Comparison of ENCODE assay signal across 25 cellular contexts in genomic region chr12:112539221-112539620, GRCh38.
DNase-seq lines count a peak whose midpoint lies in the region; TF ChIP-seq lines count a peak whose summit lies in the region.
"Had no signal": no experiment of that assay in that cellular context is flagged by ENCODE, and none has a peak within 500 bp of the region (broad histone marks: within the 10 kb centered on the region; RNA-seq: fewer than 3 reads in every experiment).

No MANE protein-coding gene starts in this region.

- no peak overlapping the region for H3K27ac ChIP-seq in KMS-11
- H3K27ac ChIP-seq: vagina had no signal

- no peak overlapping the region for H3K4me2 ChIP-seq in KMS-11

- H3K4me1 ChIP-seq in BE2C (no peaks in the 10 kb centered on the region), KMS-11 (ENCODE audit: low read depth, poor library complexity, severe bottlenecking) (peaks cover 20% of the 10 kb centered on the region)
- H3K4me1 ChIP-seq: vagina had no signal

- no peak overlapping the region for H2AFZ ChIP-seq in KMS-11 (ENCODE audit: low read depth)

- no peaks in the 10 kb centered on the region for H3K9me3 ChIP-seq in BE2C
- H3K9me3 ChIP-seq: vagina had no signal

- no peak for DNase-seq in BE2C
- peak; percentile 36 for DNase-seq in SK-MEL-5 (ENCODE audit: low read depth, low spot score)
- no peak for DNase-seq in neural crest cell (ENCODE audit: low read depth, low spot score)
- no peak for DNase-seq in SIG-M5 treated with dmso at 0.1 percent for 504 hours (lab: John Stamatoyannopoulos, UW; ENCODE audit: unreplicated experiment)
- no peak for DNase-seq in kidney glomerular epithelial cell (lab: John Stamatoyannopoulos, UW)
- no peak for DNase-seq in activated CD4-positive, alpha-beta T cell treated with anti-CD3 and anti-CD28 coated beads for 1 hour
- DNase-seq in HK-2 (ENCODE audit: unreplicated experiment) = no peak
- DNase-seq: activated CD4-positive, alpha-beta T cell treated with anti-CD3 and anti-CD28 coated beads for 4 hours; activated T-cell treated with anti-CD3 and anti-CD28 coated beads, Interleukin-2, amount 50 U/mL, for 72 hours; aorta; caudate nucleus; CD8-positive, alpha-beta memory T cell; DMS79 treated with DMSO at 0.1 percent for 48 hours; immature natural killer cell; NCI-H1417; NCI-H2081 treated with DMSO at 0.1 percent for 48 hours; NCI-H510A; substantia nigra; T-cell had no signal

- H3K36me3 Mint-ChIP-seq in neural crest cell (ENCODE audit: low read depth) = no peaks in the 10 kb centered on the region
- H3K36me3 Mint-ChIP-seq: activated naive CD4-positive, alpha-beta T cell treated with anti-CD3 and anti-CD28 coated beads, Interleukin-2, amount 50 U/mL, for 72 hours; immature natural killer cell; T-cell had no signal

- no peaks in the 10 kb centered on the region for H3K9me3 Mint-ChIP-seq in neural crest cell
- H3K9me3 Mint-ChIP-seq: activated naive CD4-positive, alpha-beta T cell treated with anti-CD3 and anti-CD28 coated beads, Interleukin-2, amount 50 U/mL, for 72 hours; activated T-cell treated with anti-CD3 and anti-CD28 coated beads, Interleukin-2, amount 50 U/mL, for 72 hours; CD8-positive, alpha-beta memory T cell; immature natural killer cell; nephron; T-cell had no signal

- H3K79me2 ChIP-seq in KMS-11 (ENCODE audit: insufficient read depth, low read depth) = no peaks in the 10 kb centered on the region

- H4K20me1 ChIP-seq in KMS-11 (ENCODE audit: insufficient read depth) = no peaks in the 10 kb centered on the region

- peaks cover 13% of the 10 kb centered on the region for H3K4me1 Mint-ChIP-seq in neural crest cell
- H3K4me1 Mint-ChIP-seq: immature natural killer cell, nephron had no signal

- H3K36me3 ChIP-seq in BE2C (no peaks in the 10 kb centered on the region), KMS-11 (ENCODE audit: insufficient read depth) (no peaks in the 10 kb centered on the region)
- H3K36me3 ChIP-seq: vagina had no signal

- H3K4me3 ChIP-seq in BE2C (ENCODE audit: low read depth, low read length) = no peak overlapping the region
- H3K4me3 ChIP-seq in KMS-11 (IDR thresholded peaks at IDR 0.05; ENCODE audit: insufficient read depth, low read depth, low read length) = no peak overlapping the region
- H3K4me3 ChIP-seq: GM12878, vagina had no signal

- H3K27me3 ChIP-seq in BE2C (no peaks in the 10 kb centered on the region), KMS-11 (ENCODE audit: insufficient read depth, low read depth) (no peaks in the 10 kb centered on the region)
- H3K27me3 ChIP-seq: vagina had no signal

- TF ChIP-seq CTCF in BE2C (IDR thresholded peaks at IDR 0.05; ENCODE audit: low read depth, low read length) (peak; percentile 34), KMS-11 (conservative IDR thresholded peaks at IDR 0.05; ENCODE audit: low read depth, low read length) (peak; percentile 26; the same call in 1 of the 2 replicates), neural crest cell (conservative IDR thresholded peaks at IDR 0.05) (peak; percentile 32)

- no peak overlapping the region for H3K4me3 Mint-ChIP-seq in neural crest cell
- H3K4me3 Mint-ChIP-seq: activated T-cell treated with anti-CD3 and anti-CD28 coated beads, Interleukin-2, amount 50 U/mL, for 72 hours; CD8-positive, alpha-beta memory T cell; immature natural killer cell; nephron; T-cell had no signal

- no peaks in the 10 kb centered on the region for H3K27me3 Mint-ChIP-seq in neural crest cell (ENCODE audit: low read depth)

- in situ Hi-C loops in SK-MEL-5 (cut with HindIII; ENCODE audit: low pct_unique_long_range_greater_than_20kb, low sequenced_read_pairs) = no loop called here

- H3K9ac ChIP-seq in KMS-11 = no peak overlapping the region

- H3K27ac Mint-ChIP-seq in neural crest cell (ENCODE audit: unreplicated experiment) = no peak overlapping the region
- H3K27ac Mint-ChIP-seq: activated naive CD4-positive, alpha-beta T cell treated with anti-CD3 and anti-CD28 coated beads, Interleukin-2, amount 50 U/mL, for 72 hours; activated T-cell treated with anti-CD3 and anti-CD28 coated beads, Interleukin-2, amount 50 U/mL, for 72 hours; CD8-positive, alpha-beta memory T cell; immature natural killer cell; nephron; progenitor cell of endocrine pancreas; T-cell had no signal
